1 cellular context compared by ENCODE assay signal in the genomic region with DNA sequence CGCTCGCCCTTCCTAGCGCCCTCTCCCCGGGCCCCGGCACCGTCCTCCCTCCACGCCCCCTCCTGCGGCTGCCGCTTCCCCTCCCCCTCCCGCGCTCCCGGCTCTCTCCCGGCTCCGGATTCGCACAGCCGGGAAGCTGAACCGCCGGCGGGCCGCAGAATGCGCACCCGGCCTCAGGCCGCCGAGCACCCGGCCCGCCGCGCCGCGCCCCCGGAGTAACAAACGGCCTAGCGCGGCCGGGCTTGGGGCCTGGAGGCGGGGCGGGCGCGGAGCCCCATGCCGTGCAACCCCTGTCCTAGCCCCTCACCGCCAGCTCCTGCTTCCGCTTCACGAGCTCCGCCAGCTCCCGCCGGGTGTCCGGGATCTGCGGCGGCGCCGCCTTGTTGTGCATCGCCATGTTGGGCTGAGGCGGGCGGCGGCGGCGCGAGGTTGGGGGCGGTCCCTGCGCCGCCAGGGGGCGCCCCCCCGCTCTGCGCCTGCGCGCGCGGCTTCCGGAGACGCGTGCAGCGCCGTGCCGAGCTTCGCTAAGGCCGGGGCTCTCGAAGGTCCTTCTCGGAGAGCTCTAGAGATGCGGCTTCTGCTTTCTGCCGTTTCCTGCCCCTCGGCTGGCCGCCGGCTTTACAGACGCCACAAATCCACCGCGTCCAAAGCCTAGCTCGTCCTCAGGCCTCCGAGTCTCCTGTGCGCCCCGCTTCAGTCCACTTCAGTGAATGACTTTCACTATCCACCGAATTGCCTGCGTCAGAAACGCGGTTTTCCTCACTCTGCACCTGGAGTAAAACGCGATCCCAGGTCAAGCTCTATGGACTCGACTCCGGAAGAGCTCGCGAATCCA.
TF ChIP-seq lines count a peak whose summit lies in the region.

A gene (minus strand): TSS at position 417 of the 835 bp plus-strand sequence. CDS start 20 bp downstream, at position 397.

TF ChIP-seq in HepG2, 621 proteins besides CTCF, POLR2A, EP300 and RAD21 (continued from another document and continues in another):
- TF ChIP-seq, protein P1, sequence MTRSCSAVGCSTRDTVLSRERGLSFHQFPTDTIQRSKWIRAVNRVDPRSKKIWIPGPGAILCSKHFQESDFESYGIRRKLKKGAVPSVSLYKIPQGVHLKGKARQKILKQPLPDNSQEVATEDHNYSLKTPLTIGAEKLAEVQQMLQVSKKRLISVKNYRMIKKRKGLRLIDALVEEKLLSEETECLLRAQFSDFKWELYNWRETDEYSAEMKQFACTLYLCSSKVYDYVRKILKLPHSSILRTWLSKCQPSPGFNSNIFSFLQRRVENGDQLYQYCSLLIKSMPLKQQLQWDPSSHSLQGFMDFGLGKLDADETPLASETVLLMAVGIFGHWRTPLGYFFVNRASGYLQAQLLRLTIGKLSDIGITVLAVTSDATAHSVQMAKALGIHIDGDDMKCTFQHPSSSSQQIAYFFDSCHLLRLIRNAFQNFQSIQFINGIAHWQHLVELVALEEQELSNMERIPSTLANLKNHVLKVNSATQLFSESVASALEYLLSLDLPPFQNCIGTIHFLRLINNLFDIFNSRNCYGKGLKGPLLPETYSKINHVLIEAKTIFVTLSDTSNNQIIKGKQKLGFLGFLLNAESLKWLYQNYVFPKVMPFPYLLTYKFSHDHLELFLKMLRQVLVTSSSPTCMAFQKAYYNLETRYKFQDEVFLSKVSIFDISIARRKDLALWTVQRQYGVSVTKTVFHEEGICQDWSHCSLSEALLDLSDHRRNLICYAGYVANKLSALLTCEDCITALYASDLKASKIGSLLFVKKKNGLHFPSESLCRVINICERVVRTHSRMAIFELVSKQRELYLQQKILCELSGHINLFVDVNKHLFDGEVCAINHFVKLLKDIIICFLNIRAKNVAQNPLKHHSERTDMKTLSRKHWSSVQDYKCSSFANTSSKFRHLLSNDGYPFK (CRISPR knock-in tag; IDR thresholded peaks at IDR 0.05; ENCODE audit: borderline replicate concordance) = no peak; the same call in 1 of the 2 replicates
- TF ChIP-seq ARNT2 (CRISPR knock-in tag; IDR thresholded peaks at IDR 0.05; ENCODE audit: low read depth) (peak; percentile 79; the same call in 1 of the 2 replicates), ZNF878 (CRISPR knock-in tag; IDR thresholded peaks at IDR 0.05) (peak; percentile 67; the same call in 1 of the 2 replicates), RBFOX2 (IDR thresholded peaks at IDR 0.05; ENCODE audit: low read depth, low read length) (peak; percentile 96), CEBPG (CRISPR knock-in tag; IDR thresholded peaks at IDR 0.05) (no peak), ZFP62 (CRISPR knock-in tag; IDR thresholded peaks at IDR 0.05) (no peak), CEBPB (IDR thresholded peaks at IDR 0.05; ENCODE audit: borderline replicate concordance, low read depth, low read length) (no peak), ZNF235 (CRISPR knock-in tag; IDR thresholded peaks at IDR 0.05; ENCODE audit: borderline replicate concordance) (no peak), ZNF326 (CRISPR knock-in tag; IDR thresholded peaks at IDR 0.05; ENCODE audit: borderline replicate concordance) (no peak), ZNF747 (CRISPR knock-in tag; IDR thresholded peaks at IDR 0.05; ENCODE audit: borderline replicate concordance) (no peak), HMG20A (CRISPR knock-in tag; IDR thresholded peaks at IDR 0.05; ENCODE audit: borderline replicate concordance) (no peak), SP4 (CRISPR knock-in tag; IDR thresholded peaks at IDR 0.05) (peak; percentile 60; the same call in 1 of the 2 replicates), KLF15 (CRISPR knock-in tag; IDR thresholded peaks at IDR 0.05; ENCODE audit: borderline replicate concordance) (0 out of 2 replicates have a peak, but pooled peaks have one; percentile 77), FOXJ3 (CRISPR knock-in tag; IDR thresholded peaks at IDR 0.05; ENCODE audit: borderline replicate concordance) (peak; percentile 40; the same call in 1 of the 2 replicates), YEATS4 (CRISPR knock-in tag; IDR thresholded peaks at IDR 0.05; ENCODE audit: borderline replicate concordance) (peak; percentile 91), POLR2AphosphoS2 (IDR thresholded peaks at IDR 0.05; ENCODE audit: low read depth, low read length) (no peak), NFE2L1 (CRISPR knock-in tag; IDR thresholded peaks at IDR 0.05; ENCODE audit: borderline replicate concordance) (no peak), ZNF34 (CRISPR knock-in tag; IDR thresholded peaks at IDR 0.05; ENCODE audit: borderline replicate concordance) (no peak), ZNF383 (CRISPR knock-in tag; IDR thresholded peaks at IDR 0.05; ENCODE audit: borderline replicate concordance) (no peak), ZBTB8A (CRISPR knock-in tag; IDR thresholded peaks at IDR 0.05; ENCODE audit: borderline replicate concordance, low read depth) (no peak), HNRNPK (IDR thresholded peaks at IDR 0.05; ENCODE audit: low read depth, low read length, poor library complexity, severe bottlenecking) (peak; percentile 44), KDM4B (CRISPR knock-in tag; IDR thresholded peaks at IDR 0.05) (peak; percentile 83; the same call in 1 of the 2 replicates), HDAC2 (CRISPR knock-in tag; IDR thresholded peaks at IDR 0.05) (peak; percentile 53; the same call in 1 of the 2 replicates), MED1 (CRISPR knock-in tag; IDR thresholded peaks at IDR 0.05) (peak; percentile 86), ZNF225 (CRISPR knock-in tag; IDR thresholded peaks at IDR 0.05) (no peak), NCOA5 (CRISPR knock-in tag; IDR thresholded peaks at IDR 0.05) (no peak), HNF4G (IDR thresholded peaks at IDR 0.05; ENCODE audit: borderline replicate concordance, low read depth, low read length) (no peak; the same call in 1 of the 2 replicates), HNF4G (CRISPR knock-in tag; IDR thresholded peaks at IDR 0.05; ENCODE audit: borderline replicate concordance, low read depth) (0 out of 2 replicates have a peak, but pooled peaks have one; percentile 48), ZNF530 (CRISPR knock-in tag; IDR thresholded peaks at IDR 0.05; ENCODE audit: low read depth) (no peak), ZBTB42 (CRISPR knock-in tag; IDR thresholded peaks at IDR 0.05) (peak; percentile 70; the same call in 1 of the 2 replicates), SRSF1 (optimal IDR thresholded peaks at IDR 0.05; ENCODE audit: low read depth, low read length) (peak; percentile 53), DNMT1 (CRISPR knock-in tag; IDR thresholded peaks at IDR 0.05) (peak; percentile 66; the same call in 1 of the 2 replicates), WIZ (CRISPR knock-in tag; IDR thresholded peaks at IDR 0.05) (no peak), SALL1 (CRISPR knock-in tag; IDR thresholded peaks at IDR 0.05) (peak; percentile 90), POLR2G (IDR thresholded peaks at IDR 0.05; ENCODE audit: low read depth, low read length) (peak; percentile 90), KDM5B (CRISPR knock-in tag; IDR thresholded peaks at IDR 0.05; ENCODE audit: borderline replicate concordance) (peak; percentile 72; the same call in 1 of the 2 replicates), ASH2L (IDR thresholded peaks at IDR 0.05; ENCODE audit: insufficient read length, low read depth, low read length) (peak; percentile 89), ZNF160 (CRISPR knock-in tag; IDR thresholded peaks at IDR 0.05) (peak; percentile 48; the same call in 1 of the 2 replicates), CBFB (CRISPR knock-in tag; IDR thresholded peaks at IDR 0.05) (0 out of 2 replicates have a peak, but pooled peaks have one; percentile 10), HNRNPLL (IDR thresholded peaks at IDR 0.05; ENCODE audit: low read depth, low read length, poor library complexity, severe bottlenecking) (peak; percentile 91), SMARCC2 (IDR thresholded peaks at IDR 0.05) (no peak), ZNF629 (CRISPR knock-in tag; conservative IDR thresholded peaks at IDR 0.05) (0 out of 2 replicates have a peak, but pooled peaks have one; percentile 31), ZNF737 (CRISPR knock-in tag; IDR thresholded peaks at IDR 0.05; ENCODE audit: borderline replicate concordance) (no peak), ONECUT2 (CRISPR knock-in tag; IDR thresholded peaks at IDR 0.05) (0 out of 2 replicates have a peak, but pooled peaks have one; percentile 55)
- TF ChIP-seq, protein P2, sequence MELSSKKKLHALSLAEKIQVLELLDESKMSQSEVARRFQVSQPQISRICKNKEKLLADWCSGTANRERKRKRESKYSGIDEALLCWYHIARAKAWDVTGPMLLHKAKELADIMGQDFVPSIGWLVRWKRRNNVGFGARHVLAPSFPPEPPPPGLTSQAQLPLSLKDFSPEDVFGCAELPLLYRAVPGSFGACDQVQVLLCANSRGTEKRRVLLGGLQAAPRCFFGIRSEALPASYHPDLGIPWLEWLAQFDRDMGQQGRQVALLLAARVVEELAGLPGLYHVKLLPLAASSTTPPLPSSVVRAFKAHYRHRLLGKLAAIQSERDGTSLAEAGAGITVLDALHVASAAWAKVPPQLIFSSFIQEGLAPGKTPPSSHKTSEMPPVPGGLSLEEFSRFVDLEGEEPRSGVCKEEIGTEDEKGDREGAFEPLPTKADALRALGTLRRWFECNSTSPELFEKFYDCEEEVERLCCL (CRISPR knock-in tag; IDR thresholded peaks at IDR 0.05; ENCODE audit: borderline replicate concordance) = no peak; the same call in 1 of the 2 replicates
- TF ChIP-seq, protein P3, sequence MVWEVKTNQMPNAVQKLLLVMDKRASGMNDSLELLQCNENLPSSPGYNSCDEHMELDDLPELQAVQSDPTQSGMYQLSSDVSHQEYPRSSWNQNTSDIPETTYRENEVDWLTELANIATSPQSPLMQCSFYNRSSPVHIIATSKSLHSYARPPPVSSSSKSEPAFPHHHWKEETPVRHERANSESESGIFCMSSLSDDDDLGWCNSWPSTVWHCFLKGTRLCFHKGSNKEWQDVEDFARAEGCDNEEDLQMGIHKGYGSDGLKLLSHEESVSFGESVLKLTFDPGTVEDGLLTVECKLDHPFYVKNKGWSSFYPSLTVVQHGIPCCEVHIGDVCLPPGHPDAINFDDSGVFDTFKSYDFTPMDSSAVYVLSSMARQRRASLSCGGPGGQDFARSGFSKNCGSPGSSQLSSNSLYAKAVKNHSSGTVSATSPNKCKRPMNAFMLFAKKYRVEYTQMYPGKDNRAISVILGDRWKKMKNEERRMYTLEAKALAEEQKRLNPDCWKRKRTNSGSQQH (CRISPR knock-in tag; IDR thresholded peaks at IDR 0.05; ENCODE audit: low read depth) = peak; percentile 74
- TF ChIP-seq, protein P4, sequence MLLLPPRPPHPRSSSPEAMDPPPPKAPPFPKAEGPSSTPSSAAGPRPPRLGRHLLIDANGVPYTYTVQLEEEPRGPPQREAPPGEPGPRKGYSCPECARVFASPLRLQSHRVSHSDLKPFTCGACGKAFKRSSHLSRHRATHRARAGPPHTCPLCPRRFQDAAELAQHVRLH (CRISPR knock-in tag; IDR thresholded peaks at IDR 0.05; ENCODE audit: borderline replicate concordance, low read depth) = peak; percentile 72; the same call in 1 of the 2 replicates
- TF ChIP-seq, protein P5, sequence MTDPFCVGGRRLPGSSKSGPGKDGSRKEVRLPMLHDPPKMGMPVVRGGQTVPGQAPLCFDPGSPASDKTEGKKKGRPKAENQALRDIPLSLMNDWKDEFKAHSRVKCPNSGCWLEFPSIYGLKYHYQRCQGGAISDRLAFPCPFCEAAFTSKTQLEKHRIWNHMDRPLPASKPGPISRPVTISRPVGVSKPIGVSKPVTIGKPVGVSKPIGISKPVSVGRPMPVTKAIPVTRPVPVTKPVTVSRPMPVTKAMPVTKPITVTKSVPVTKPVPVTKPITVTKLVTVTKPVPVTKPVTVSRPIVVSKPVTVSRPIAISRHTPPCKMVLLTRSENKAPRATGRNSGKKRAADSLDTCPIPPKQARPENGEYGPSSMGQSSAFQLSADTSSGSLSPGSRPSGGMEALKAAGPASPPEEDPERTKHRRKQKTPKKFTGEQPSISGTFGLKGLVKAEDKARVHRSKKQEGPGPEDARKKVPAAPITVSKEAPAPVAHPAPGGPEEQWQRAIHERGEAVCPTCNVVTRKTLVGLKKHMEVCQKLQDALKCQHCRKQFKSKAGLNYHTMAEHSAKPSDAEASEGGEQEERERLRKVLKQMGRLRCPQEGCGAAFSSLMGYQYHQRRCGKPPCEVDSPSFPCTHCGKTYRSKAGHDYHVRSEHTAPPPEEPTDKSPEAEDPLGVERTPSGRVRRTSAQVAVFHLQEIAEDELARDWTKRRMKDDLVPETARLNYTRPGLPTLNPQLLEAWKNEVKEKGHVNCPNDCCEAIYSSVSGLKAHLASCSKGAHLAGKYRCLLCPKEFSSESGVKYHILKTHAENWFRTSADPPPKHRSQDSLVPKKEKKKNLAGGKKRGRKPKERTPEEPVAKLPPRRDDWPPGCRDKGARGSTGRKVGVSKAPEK (CRISPR knock-in tag; IDR thresholded peaks at IDR 0.05; ENCODE audit: borderline replicate concordance) = no peak
- TF ChIP-seq, protein P6, sequence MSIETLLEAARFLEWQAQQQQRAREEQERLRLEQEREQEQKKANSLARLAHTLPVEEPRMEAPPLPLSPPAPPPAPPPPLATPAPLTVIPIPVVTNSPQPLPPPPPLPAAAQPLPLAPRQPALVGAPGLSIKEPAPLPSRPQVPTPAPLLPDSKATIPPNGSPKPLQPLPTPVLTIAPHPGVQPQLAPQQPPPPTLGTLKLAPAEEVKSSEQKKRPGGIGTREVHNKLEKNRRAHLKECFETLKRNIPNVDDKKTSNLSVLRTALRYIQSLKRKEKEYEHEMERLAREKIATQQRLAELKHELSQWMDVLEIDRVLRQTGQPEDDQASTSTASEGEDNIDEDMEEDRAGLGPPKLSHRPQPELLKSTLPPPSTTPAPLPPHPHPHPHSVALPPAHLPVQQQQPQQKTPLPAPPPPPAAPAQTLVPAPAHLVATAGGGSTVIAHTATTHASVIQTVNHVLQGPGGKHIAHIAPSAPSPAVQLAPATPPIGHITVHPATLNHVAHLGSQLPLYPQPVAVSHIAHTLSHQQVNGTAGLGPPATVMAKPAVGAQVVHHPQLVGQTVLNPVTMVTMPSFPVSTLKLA (IDR thresholded peaks at IDR 0.05) = no peak
- TF ChIP-seq, protein P7, sequence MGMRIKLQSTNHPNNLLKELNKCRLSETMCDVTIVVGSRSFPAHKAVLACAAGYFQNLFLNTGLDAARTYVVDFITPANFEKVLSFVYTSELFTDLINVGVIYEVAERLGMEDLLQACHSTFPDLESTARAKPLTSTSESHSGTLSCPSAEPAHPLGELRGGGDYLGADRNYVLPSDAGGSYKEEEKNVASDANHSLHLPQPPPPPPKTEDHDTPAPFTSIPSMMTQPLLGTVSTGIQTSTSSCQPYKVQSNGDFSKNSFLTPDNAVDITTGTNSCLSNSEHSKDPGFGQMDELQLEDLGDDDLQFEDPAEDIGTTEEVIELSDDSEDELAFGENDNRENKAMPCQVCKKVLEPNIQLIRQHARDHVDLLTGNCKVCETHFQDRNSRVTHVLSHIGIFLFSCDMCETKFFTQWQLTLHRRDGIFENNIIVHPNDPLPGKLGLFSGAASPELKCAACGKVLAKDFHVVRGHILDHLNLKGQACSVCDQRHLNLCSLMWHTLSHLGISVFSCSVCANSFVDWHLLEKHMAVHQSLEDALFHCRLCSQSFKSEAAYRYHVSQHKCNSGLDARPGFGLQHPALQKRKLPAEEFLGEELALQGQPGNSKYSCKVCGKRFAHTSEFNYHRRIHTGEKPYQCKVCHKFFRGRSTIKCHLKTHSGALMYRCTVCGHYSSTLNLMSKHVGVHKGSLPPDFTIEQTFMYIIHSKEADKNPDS (CRISPR knock-in tag; IDR thresholded peaks at IDR 0.05) = no peak
- TF ChIP-seq, protein P8, sequence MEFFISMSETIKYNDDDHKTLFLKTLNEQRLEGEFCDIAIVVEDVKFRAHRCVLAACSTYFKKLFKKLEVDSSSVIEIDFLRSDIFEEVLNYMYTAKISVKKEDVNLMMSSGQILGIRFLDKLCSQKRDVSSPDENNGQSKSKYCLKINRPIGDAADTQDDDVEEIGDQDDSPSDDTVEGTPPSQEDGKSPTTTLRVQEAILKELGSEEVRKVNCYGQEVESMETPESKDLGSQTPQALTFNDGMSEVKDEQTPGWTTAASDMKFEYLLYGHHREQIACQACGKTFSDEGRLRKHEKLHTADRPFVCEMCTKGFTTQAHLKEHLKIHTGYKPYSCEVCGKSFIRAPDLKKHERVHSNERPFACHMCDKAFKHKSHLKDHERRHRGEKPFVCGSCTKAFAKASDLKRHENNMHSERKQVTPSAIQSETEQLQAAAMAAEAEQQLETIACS (CRISPR knock-in tag; IDR thresholded peaks at IDR 0.05) = peak; percentile 60; the same call in 1 of the 2 replicates
